ENCODE assay signal across 25 cellular contexts in the genomic region with DNA sequence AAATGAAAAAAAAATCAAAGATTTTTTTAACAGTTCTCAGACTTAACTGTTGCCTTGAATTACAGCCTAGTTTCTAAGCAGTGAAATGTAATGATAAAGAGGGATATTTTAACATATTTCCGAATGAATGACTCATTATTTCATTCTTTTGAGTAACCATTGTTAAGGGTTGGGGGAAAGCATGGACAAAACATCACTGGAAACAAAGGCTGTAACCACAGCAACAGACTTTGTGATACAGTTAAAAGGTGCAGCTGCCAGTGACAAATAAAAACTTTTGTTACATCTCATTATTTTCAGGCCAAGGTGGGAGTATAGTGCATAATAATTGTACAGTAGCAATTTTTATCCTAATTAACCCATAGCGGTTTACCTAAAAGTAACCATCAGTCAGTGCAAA.
DNase-seq lines count a peak whose midpoint lies in the region; ATAC-seq, FAIRE-seq and TF ChIP-seq lines count a peak whose summit lies in the region.
"Had no signal": no experiment of that assay in that cellular context is flagged by ENCODE, and none has a peak within 500 bp of the region (broad histone marks: within the 10 kb centered on the region; RNA-seq: fewer than 3 reads in every experiment).

No MANE protein-coding gene starts in this region.

- H3K36me3 ChIP-seq in HAP-1 (replicated peaks) (no peaks in the 10 kb centered on the region), endodermal cell (ENCODE audit: control insufficient read depth, insufficient read depth, low read length) (no peaks in the 10 kb centered on the region), kidney (ENCODE audit: control insufficient read depth in 1 of 2, insufficient read depth in 2 of 2, low read length in 2 of 2) (no peaks in the 10 kb centered on the region)
- H3K36me3 ChIP-seq: vagina had no signal

- TF ChIP-seq CTCF in endodermal cell (conservative IDR thresholded peaks at IDR 0.05), result no peak
- no peak for TF ChIP-seq CTCF in neural crest cell (conservative IDR thresholded peaks at IDR 0.05)
- no peak for TF ChIP-seq CTCF in kidney (IDR thresholded peaks at IDR 0.05; ENCODE audit: borderline replicate concordance, extremely low read depth, insufficient read depth)

- peak overlapping the region; percentile 44 for H3K27ac Mint-ChIP-seq in endodermal cell
- H3K27ac Mint-ChIP-seq in neural crest cell (ENCODE audit: unreplicated experiment), result peak overlapping the region; percentile 52
- H3K27ac Mint-ChIP-seq: activated CD4-positive, alpha-beta T cell treated with anti-CD3 and anti-CD28 coated beads, Interleukin-2, amount 10 ng/mL, durations not matched to agents 24 days and 14 days; activated naive CD4-positive, alpha-beta T cell treated with anti-CD3 and anti-CD28 coated beads for 36 hours; activated T-cell treated with anti-CD3 and anti-CD28 coated beads, Interleukin-2, amount 50 U/mL, for 72 hours; naive B cell; stimulated activated memory B cell treated with anti-CD40 and anti-IgM and Interleukin-4, amounts not matched to agents 10 μg/mL and 1 μg/mL and 100 μg/mL, for 72 hours; T-helper 2 cell treated with Interferon-gamma antibody and Interleukin-4, amounts not matched to agents 5 μg/mL and 100 μg/mL, for 36 hours had no signal

- ATAC-seq in left ventricle myocardium superior (no peak), HG02610 (IDR thresholded peaks at IDR 0.05; ENCODE audit: unreplicated experiment) (no peak), GM19467 (IDR thresholded peaks at IDR 0.05; ENCODE audit: unreplicated experiment) (no peak)
- ATAC-seq: activated T-cell treated with anti-CD3 and anti-CD28 coated beads, Interleukin-2, amount 50 U/mL, for 72 hours; left colon; Right ventricle myocardium inferior; stimulated activated memory B cell treated with anti-CD40 and anti-IgM and Interleukin-4, amounts not matched to agents 10 μg/mL and 1 μg/mL and 100 μg/mL, for 72 hours had no signal

- no peak overlapping the region for H3K4me3 Mint-ChIP-seq in endodermal cell
- H3K4me3 Mint-ChIP-seq in neural crest cell, result no peak overlapping the region
- H3K4me3 Mint-ChIP-seq: activated CD4-positive, alpha-beta T cell treated with anti-CD3 and anti-CD28 coated beads, Interleukin-2, amount 10 ng/mL, durations not matched to agents 24 days and 14 days; activated naive CD4-positive, alpha-beta T cell treated with anti-CD3 and anti-CD28 coated beads for 36 hours; activated T-cell treated with anti-CD3 and anti-CD28 coated beads, Interleukin-2, amount 50 U/mL, for 72 hours; central memory CD8-positive, alpha-beta T cell; naive B cell; stimulated activated memory B cell treated with anti-CD40 and anti-IgM and Interleukin-4, amounts not matched to agents 10 μg/mL and 1 μg/mL and 100 μg/mL, for 72 hours; T-helper 2 cell treated with Interferon-gamma antibody and Interleukin-4, amounts not matched to agents 5 μg/mL and 100 μg/mL, for 36 hours had no signal

- no peak overlapping the region for H3K9ac ChIP-seq in endodermal cell (ENCODE audit: extremely low read depth, low read length, poor library complexity, severe bottlenecking)
- no peak overlapping the region for H3K9ac ChIP-seq in kidney (ENCODE audit: low read length in 2 of 2)

- intact Hi-C loops in left ventricle myocardium superior (cut with micrococcal nuclease) (no loop called here), kidney (cut with DNase I) (no loop called here)

- peaks cover 16% of the 10 kb centered on the region for H3K4me1 ChIP-seq in HAP-1
- no peaks in the 10 kb centered on the region for H3K4me1 ChIP-seq in endodermal cell (ENCODE audit: control insufficient read depth, insufficient read depth, low read length)
- no peaks in the 10 kb centered on the region for H3K4me1 ChIP-seq in kidney (ENCODE audit: control insufficient read depth in 1 of 2, insufficient read depth in 1 of 2, low read depth in 1 of 2, low read length in 2 of 2)
- H3K4me1 ChIP-seq: vagina had no signal

- peak overlapping the region; percentile 77 for H3K27ac ChIP-seq in endodermal cell (ENCODE audit: low read depth, low read length)
- no peak overlapping the region for H3K27ac ChIP-seq in kidney (ENCODE audit: low read depth in 2 of 2, low read length in 2 of 2)
- H3K27ac ChIP-seq: vagina, VCaP had no signal

- in situ Hi-C loops in HAP-1 (cut with MboI; ENCODE audit: low sequenced_read_pairs), result no loop called here

- DNase-seq in HAP-1 (ENCODE audit: low spot score in 2 of 2) (peak; percentile 75 to 97), NCI-H748 (lab: John Stamatoyannopoulos, UW; ENCODE audit: unreplicated experiment) (peak; percentile 81), endodermal cell (no peak), neural crest cell (ENCODE audit: low read depth, low spot score) (no peak), left ventricle myocardium superior (no peak), kidney (no peak)
- DNase-seq: activated CD4-positive, alpha-beta T cell treated with anti-CD3 and anti-CD28 coated beads, Interleukin-2, amount 10 ng/mL, durations not matched to agents 24 days and 14 days; activated naive CD4-positive, alpha-beta T cell treated with anti-CD3 and anti-CD28 coated beads for 36 hours; activated T-cell treated with anti-CD3 and anti-CD28 coated beads, Interleukin-2, amount 50 U/mL, for 72 hours; amygdala; C1 segment of cervical spinal cord; EL; left colon; mesenchymal stem cell; naive B cell; NCI-H1694 treated with DMSO at 0.1 percent for 48 hours; NCI-H226 had no signal

- 76 to 80% methylated on average over 2 of the region's 2 CpGs for WGBS in endodermal cell (ENCODE audit: insufficient coverage in 1 of 2, insufficient read length in 1 of 2), 2 experiments

- H3K4me3 ChIP-seq in HAP-1, result no peak overlapping the region
- no peak overlapping the region for H3K4me3 ChIP-seq in endodermal cell (ENCODE audit: low read length)
- H3K4me3 ChIP-seq in kidney (ENCODE audit: low read length in 2 of 2), result no peak overlapping the region
- H3K4me3 ChIP-seq: vagina had no signal

- H3K9me3 ChIP-seq in HAP-1 (no peaks in the 10 kb centered on the region), endodermal cell (ENCODE audit: control insufficient read depth, low read length) (no peaks in the 10 kb centered on the region), kidney (ENCODE audit: control insufficient read depth in 1 of 2, low read length in 2 of 2) (no peaks in the 10 kb centered on the region)
- H3K9me3 ChIP-seq: vagina had no signal

- H3K4me1 Mint-ChIP-seq in endodermal cell (peaks cover 3% of the 10 kb centered on the region), neural crest cell (peaks cover 21% of the 10 kb centered on the region)
- H3K4me1 Mint-ChIP-seq: activated CD4-positive, alpha-beta T cell treated with anti-CD3 and anti-CD28 coated beads, Interleukin-2, amount 10 ng/mL, durations not matched to agents 24 days and 14 days; central memory CD8-positive, alpha-beta T cell; naive B cell; stimulated activated memory B cell treated with anti-CD40 and anti-IgM and Interleukin-4, amounts not matched to agents 10 μg/mL and 1 μg/mL and 100 μg/mL, for 72 hours had no signal

- H3K27me3 ChIP-seq in HAP-1 (ENCODE audit: low read depth) (no peaks in the 10 kb centered on the region), endodermal cell (ENCODE audit: control insufficient read depth, insufficient read depth, low read length, poor library complexity, severe bottlenecking) (no peaks in the 10 kb centered on the region)
- H3K27me3 ChIP-seq: vagina had no signal

- H3K9me3 Mint-ChIP-seq in endodermal cell (no peaks in the 10 kb centered on the region), neural crest cell (no peaks in the 10 kb centered on the region)
- H3K9me3 Mint-ChIP-seq: activated CD4-positive, alpha-beta T cell treated with anti-CD3 and anti-CD28 coated beads, Interleukin-2, amount 10 ng/mL, durations not matched to agents 24 days and 14 days; activated naive CD4-positive, alpha-beta T cell treated with anti-CD3 and anti-CD28 coated beads for 36 hours; activated T-cell treated with anti-CD3 and anti-CD28 coated beads, Interleukin-2, amount 50 U/mL, for 72 hours; central memory CD8-positive, alpha-beta T cell; naive B cell; stimulated activated memory B cell treated with anti-CD40 and anti-IgM and Interleukin-4, amounts not matched to agents 10 μg/mL and 1 μg/mL and 100 μg/mL, for 72 hours; T-helper 2 cell treated with Interferon-gamma antibody and Interleukin-4, amounts not matched to agents 5 μg/mL and 100 μg/mL, for 36 hours had no signal

- H3K36me3 Mint-ChIP-seq in endodermal cell (ENCODE audit: low read depth), result no peaks in the 10 kb centered on the region
- no peaks in the 10 kb centered on the region for H3K36me3 Mint-ChIP-seq in neural crest cell (ENCODE audit: low read depth)
- H3K36me3 Mint-ChIP-seq: naive B cell; stimulated activated memory B cell treated with anti-CD40 and anti-IgM and Interleukin-4, amounts not matched to agents 10 μg/mL and 1 μg/mL and 100 μg/mL, for 72 hours had no signal

- H3K27me3 Mint-ChIP-seq in endodermal cell (ENCODE audit: insufficient read depth), result no peaks in the 10 kb centered on the region
- H3K27me3 Mint-ChIP-seq in neural crest cell (ENCODE audit: low read depth), result no peaks in the 10 kb centered on the region
- H3K27me3 Mint-ChIP-seq: activated CD4-positive, alpha-beta T cell treated with anti-CD3 and anti-CD28 coated beads, Interleukin-2, amount 10 ng/mL, durations not matched to agents 24 days and 14 days; central memory CD8-positive, alpha-beta T cell; naive B cell; stimulated activated memory B cell treated with anti-CD40 and anti-IgM and Interleukin-4, amounts not matched to agents 10 μg/mL and 1 μg/mL and 100 μg/mL, for 72 hours had no signal

- FAIRE-seq in kidney (lab: Jason Lieb, UNC), result no peak

Comparison
In these comparisons a context has a peak if more than half of its experiments do, and no peak if none do; other contexts are left out.
1. DNase-seq: peak in HAP-1 (2 of 2) and NCI-H748 (single experiment); none in endodermal cell (single experiment), neural crest cell (single experiment), left ventricle myocardium superior (single experiment) and kidney (single experiment).